In the genomic region with DNA sequence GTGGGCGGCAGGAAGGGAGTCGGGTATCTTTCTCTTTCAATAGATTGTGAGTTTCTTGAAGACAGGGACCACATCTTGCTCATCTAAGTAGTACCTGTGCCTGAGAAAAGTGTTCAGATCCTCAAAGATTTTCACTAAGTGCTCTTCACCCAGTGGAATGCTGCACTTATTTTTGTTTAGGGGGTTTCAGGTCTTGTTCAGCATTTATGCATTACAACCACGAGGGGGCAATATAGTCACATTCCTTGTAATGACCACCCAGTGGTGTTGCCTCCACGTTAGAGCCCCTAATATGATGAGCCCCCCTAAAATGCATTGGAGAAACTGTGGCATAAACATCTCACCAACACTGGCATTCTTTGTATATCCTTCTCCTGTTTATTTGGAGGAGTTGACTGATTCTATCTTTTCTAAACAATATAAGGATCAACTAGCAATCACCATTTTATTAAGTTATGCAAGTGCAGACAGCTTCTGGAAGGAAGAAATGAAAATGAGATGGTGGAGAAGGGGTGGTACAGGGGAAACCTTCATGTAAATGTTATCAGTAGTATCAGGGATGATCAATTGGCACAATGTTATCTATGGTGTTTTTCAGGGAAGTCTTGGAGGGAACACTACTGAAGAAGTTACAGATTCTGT, we compare ENCODE assay signal across 9 cellular contexts. TPM values are rescaled to one million over a fixed set of nuclear protein-coding genes. Genes with fewer than 3 reads are reported as not detected.
DNase-seq lines count a peak whose midpoint lies in the region; ATAC-seq and TF ChIP-seq lines count a peak whose summit lies in the region.
"Had no signal": no experiment of that assay in that cellular context is flagged by ENCODE, and none has a peak within 500 bp of the region (broad histone marks: within the 10 kb centered on the region; RNA-seq: fewer than 3 reads in every experiment).

No MANE protein-coding gene starts in this region.

- TF ChIP-seq RAD21 in liver (IDR thresholded peaks at IDR 0.05): peak; percentile 86 to 90

- peak overlapping the region in 2 of 5 experiments; percentile 14 to 46 for H3K4me3 Mint-ChIP-seq in brain
- H3K4me3 Mint-ChIP-seq: activated naive CD8-positive, alpha-beta T cell had no signal

- H3K36me3 Mint-ChIP-seq in brain: no peaks in the 10 kb centered on the region
- H3K36me3 Mint-ChIP-seq: activated naive CD8-positive, alpha-beta T cell had no signal

- no peaks in the 10 kb centered on the region for H3K9me3 ChIP-seq in liver (ENCODE audit: control insufficient read depth in 4 of 4, low read length in 3 of 4)

- H3K27ac Mint-ChIP-seq in brain: peak overlapping the region in 1 of 5 experiments; percentile 34
- H3K27ac Mint-ChIP-seq: activated naive CD8-positive, alpha-beta T cell had no signal

- H3K4me3 ChIP-seq in liver (ENCODE audit: low read depth in 1 of 3, low read length in 3 of 3): no peak overlapping the region

- H3K4me1 ChIP-seq in liver (ENCODE audit: control insufficient read depth in 4 of 4, insufficient read depth in 4 of 4, low read length in 3 of 4): peaks cover 5 to 29% (median 14%) of the 10 kb centered on the region in 4 donors

- H3K36me3 ChIP-seq in liver (ENCODE audit: control insufficient read depth in 4 of 4, insufficient read depth in 3 of 4, low read depth in 1 of 4, low read length in 3 of 4): no peaks in the 10 kb centered on the region

- H3K4me1 Mint-ChIP-seq in brain: peaks cover 21% of the 10 kb centered on the region

- H3K27ac ChIP-seq in liver (ENCODE audit: low read depth in 1 of 2, low read length in 2 of 2): peak overlapping the region; percentile 1 to 12

- no peak for ATAC-seq in GM21360 (IDR thresholded peaks at IDR 0.05; ENCODE audit: unreplicated experiment)

- peak; percentile 75 to 88 for TF ChIP-seq CTCF in brain (conservative IDR thresholded peaks at IDR 0.05)
- TF ChIP-seq CTCF in liver (IDR thresholded peaks at IDR 0.05; ENCODE audit: low read depth, low read length, missing input control): peak; percentile 68

- H3K9me3 Mint-ChIP-seq in brain: no peaks in the 10 kb centered on the region

- H3K27me3 Mint-ChIP-seq in brain: peaks cover 37% of the 10 kb centered on the region

- H3K9ac ChIP-seq in liver (ENCODE audit: low read depth in 1 of 2, low read length in 2 of 2): no peak overlapping the region

- peak; percentile 18 for DNase-seq in stimulated activated CD4-positive, alpha-beta T cell treated with anti-CD3 and anti-CD28 coated beads, Interleukin-4, amount 100 ng/mL, for 24 hours
- no peak for DNase-seq in stimulated activated CD4-positive, alpha-beta T cell treated with anti-CD3 and anti-CD28 coated beads, Interleukin-2, amount 100 ng/mL, for 48 hours
- peak; percentile 54 for DNase-seq in NCI-H1694 treated with DMSO at 0.1 percent for 48 hours (lab: John Stamatoyannopoulos, UW)
- no peak for DNase-seq in NCI-H128 (lab: John Stamatoyannopoulos, UW; ENCODE audit: unreplicated experiment)
- no peak for DNase-seq in T-helper 9 cell

- no peaks in the 10 kb centered on the region for H3K27me3 ChIP-seq in liver (ENCODE audit: control insufficient read depth in 4 of 4, insufficient read depth in 4 of 4, low read length in 3 of 4)

- 45% methylated on average over 4 of the region's 4 CpGs for WGBS in liver

TF ChIP-seq in liver, 16 proteins besides CTCF, POLR2A, EP300 and RAD21:
- TF ChIP-seq, protein P1, sequence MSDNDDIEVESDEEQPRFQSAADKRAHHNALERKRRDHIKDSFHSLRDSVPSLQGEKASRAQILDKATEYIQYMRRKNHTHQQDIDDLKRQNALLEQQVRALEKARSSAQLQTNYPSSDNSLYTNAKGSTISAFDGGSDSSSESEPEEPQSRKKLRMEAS (IDR thresholded peaks at IDR 0.05): no peak

RNA-seq across cellular contexts. Expression of a gene that starts 3.1 kb away (rescaled TPM):
- polyA plus RNA-seq in brain (ENCODE audit: insufficient read depth, low read depth, low replicate concordance): 8.1 TPM
- total RNA-seq in liver: 10 to 100 TPM; 24.3 to 86.5 TPM
- polyA plus RNA-seq in liver: 10 to 100 TPM; 55.6 to 63.0 TPM

Comparison
In these comparisons a context has a peak if more than half of its experiments do, and no peak if none do; other contexts are left out.
1. DNase-seq: peak in stimulated activated CD4-positive, alpha-beta T cell treated with anti-CD3 and anti-CD28 coated beads, Interleukin-4, amount 100 ng/mL, for 24 hours (single experiment) and NCI-H1694 treated with DMSO at 0.1 percent for 48 hours (single experiment); none in stimulated activated CD4-positive, alpha-beta T cell treated with anti-CD3 and anti-CD28 coated beads, Interleukin-2, amount 100 ng/mL, for 48 hours (0 of 2), NCI-H128 (single experiment) and T-helper 9 cell (single experiment).